ENCODE assay signal across 10 cellular contexts in the genomic region with DNA sequence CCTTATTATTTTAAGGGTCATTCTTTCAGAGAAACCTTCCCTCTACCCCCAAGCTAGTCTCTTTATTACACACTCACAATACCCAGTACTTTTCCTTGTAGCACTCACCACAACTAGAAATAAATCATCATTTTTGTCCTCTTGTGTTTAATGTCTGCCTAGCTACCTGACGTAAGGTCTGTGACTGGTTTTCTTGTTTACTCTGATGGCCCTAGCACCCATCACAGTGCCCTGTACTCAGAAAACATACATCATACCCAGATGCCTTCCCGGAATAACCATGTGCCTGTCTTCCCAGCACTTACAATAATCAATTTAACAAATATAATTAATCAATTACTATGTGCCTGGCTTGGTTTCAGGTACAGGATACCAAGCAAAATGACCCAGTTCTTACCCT. TPM values are rescaled to one million over a fixed set of nuclear protein-coding genes. Genes with fewer than 3 reads are reported as not detected.
A peak's percentile ranks its signal among the peaks of the same experiment; 100 is the strongest.
DNase-seq lines count a peak whose midpoint lies in the region; ATAC-seq and TF ChIP-seq lines count a peak whose summit lies in the region.
"Had no signal": no experiment of that assay in that cellular context is flagged by ENCODE, and none has a peak within 500 bp of the region (broad histone marks: within the 10 kb centered on the region; RNA-seq: fewer than 3 reads in every experiment).

No MANE protein-coding gene starts in this region.

- H3K36me3 Mint-ChIP-seq in GM23338 (ENCODE audit: low read depth) = no peaks in the 10 kb centered on the region

- H3K4me1 Mint-ChIP-seq in GM23338 = peaks cover 45% of the 10 kb centered on the region

- H3K79me2 ChIP-seq in GM23338 (replicated peaks; ENCODE audit: insufficient read depth) = no peaks in the 10 kb centered on the region

- H3K36me3 ChIP-seq in GM23338 (ENCODE audit: insufficient read depth) = no peaks in the 10 kb centered on the region

- H3K4me3 ChIP-seq in GM23338 = no peak overlapping the region
- no peak overlapping the region for H3K4me3 ChIP-seq in epithelial cell of esophagus (ENCODE audit: low read length)

- H3K27ac Mint-ChIP-seq in GM23338 = peak overlapping the region; percentile 94; the same call in 1 of the 2 replicates

- H3K4me1 ChIP-seq in GM23338 (ENCODE audit: insufficient read depth) = peaks cover 26% of the 10 kb centered on the region

- no peak for TF ChIP-seq CTCF in GM23338 (conservative IDR thresholded peaks at IDR 0.05; ENCODE audit: low read depth in 2 of 2)
- no peak for TF ChIP-seq CTCF in epithelial cell of esophagus (IDR thresholded peaks at IDR 0.05; ENCODE audit: insufficient read depth, low read depth, low read length, missing control alignments)

- H3K9me2 ChIP-seq in GM23338 (ENCODE audit: insufficient read depth) = no peaks in the 10 kb centered on the region

- no peak overlapping the region; the same call in 2 of the 3 replicates for H3K4me3 Mint-ChIP-seq in GM23338

- H4K20me1 ChIP-seq in GM23338 (replicated peaks; ENCODE audit: insufficient read depth) = no peaks in the 10 kb centered on the region

- DNase-seq in GM23338 (ENCODE audit: low spot score) (no peak), SW480 (ENCODE audit: low spot score) (peak; percentile 81), epithelial cell of esophagus (ENCODE audit: low read depth) (peak; percentile 38), renal cortical epithelial cell (ENCODE audit: low read depth) (peak; percentile 70), Kasumi-1 (lab: John Stamatoyannopoulos, UW) (no peak), NCI-H510A treated with DMSO at 0.1 percent for 48 hours (lab: John Stamatoyannopoulos, UW) (no peak), middle frontal gyrus (ENCODE audit: extremely low spot score, low spot score) (no peak), DMS153 (lab: John Stamatoyannopoulos, UW) (no peak)
- DNase-seq: central memory CD4-positive, alpha-beta T cell; NCI-H1417 had no signal

- H3K27ac ChIP-seq in GM23338 (ENCODE audit: low read depth) = no peak overlapping the region

- H3K27me3 Mint-ChIP-seq in GM23338 (ENCODE audit: insufficient read depth, low read depth, poor library complexity) = peaks cover 8% of the 10 kb centered on the region

- H3K9me3 Mint-ChIP-seq in GM23338 = no peaks in the 10 kb centered on the region; the same call in 2 of the 3 replicates

- H3K4me2 ChIP-seq in GM23338 = peak overlapping the region; percentile 46

- H2AFZ ChIP-seq in GM23338 = peak overlapping the region; percentile 69; the same call in 1 of the 2 replicates

- no peak for ATAC-seq in GM23338

- no peaks in the 10 kb centered on the region for H3K27me3 ChIP-seq in GM23338 (ENCODE audit: insufficient read depth)

- H3F3A ChIP-seq in GM23338 (replicated peaks; ENCODE audit: low read depth) = no peaks in the 10 kb centered on the region

TF ChIP-seq in GM23338, 12 proteins besides CTCF, POLR2A, EP300 and RAD21 (continues in another document):
- TF ChIP-seq EZH2 (IDR thresholded peaks at IDR 0.05; ENCODE audit: low read depth, unreplicated experiment) = no peak
- no peak for TF ChIP-seq NANOG (IDR thresholded peaks at IDR 0.05; ENCODE audit: borderline replicate concordance)
- TF ChIP-seq POLR2AphosphoS5 (IDR thresholded peaks at IDR 0.05; ENCODE audit: low read depth) = no peak
- TF ChIP-seq, protein P1, sequence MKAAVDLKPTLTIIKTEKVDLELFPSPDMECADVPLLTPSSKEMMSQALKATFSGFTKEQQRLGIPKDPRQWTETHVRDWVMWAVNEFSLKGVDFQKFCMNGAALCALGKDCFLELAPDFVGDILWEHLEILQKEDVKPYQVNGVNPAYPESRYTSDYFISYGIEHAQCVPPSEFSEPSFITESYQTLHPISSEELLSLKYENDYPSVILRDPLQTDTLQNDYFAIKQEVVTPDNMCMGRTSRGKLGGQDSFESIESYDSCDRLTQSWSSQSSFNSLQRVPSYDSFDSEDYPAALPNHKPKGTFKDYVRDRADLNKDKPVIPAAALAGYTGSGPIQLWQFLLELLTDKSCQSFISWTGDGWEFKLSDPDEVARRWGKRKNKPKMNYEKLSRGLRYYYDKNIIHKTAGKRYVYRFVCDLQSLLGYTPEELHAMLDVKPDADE (IDR thresholded peaks at IDR 0.05) = no peak
- TF ChIP-seq, protein P2, sequence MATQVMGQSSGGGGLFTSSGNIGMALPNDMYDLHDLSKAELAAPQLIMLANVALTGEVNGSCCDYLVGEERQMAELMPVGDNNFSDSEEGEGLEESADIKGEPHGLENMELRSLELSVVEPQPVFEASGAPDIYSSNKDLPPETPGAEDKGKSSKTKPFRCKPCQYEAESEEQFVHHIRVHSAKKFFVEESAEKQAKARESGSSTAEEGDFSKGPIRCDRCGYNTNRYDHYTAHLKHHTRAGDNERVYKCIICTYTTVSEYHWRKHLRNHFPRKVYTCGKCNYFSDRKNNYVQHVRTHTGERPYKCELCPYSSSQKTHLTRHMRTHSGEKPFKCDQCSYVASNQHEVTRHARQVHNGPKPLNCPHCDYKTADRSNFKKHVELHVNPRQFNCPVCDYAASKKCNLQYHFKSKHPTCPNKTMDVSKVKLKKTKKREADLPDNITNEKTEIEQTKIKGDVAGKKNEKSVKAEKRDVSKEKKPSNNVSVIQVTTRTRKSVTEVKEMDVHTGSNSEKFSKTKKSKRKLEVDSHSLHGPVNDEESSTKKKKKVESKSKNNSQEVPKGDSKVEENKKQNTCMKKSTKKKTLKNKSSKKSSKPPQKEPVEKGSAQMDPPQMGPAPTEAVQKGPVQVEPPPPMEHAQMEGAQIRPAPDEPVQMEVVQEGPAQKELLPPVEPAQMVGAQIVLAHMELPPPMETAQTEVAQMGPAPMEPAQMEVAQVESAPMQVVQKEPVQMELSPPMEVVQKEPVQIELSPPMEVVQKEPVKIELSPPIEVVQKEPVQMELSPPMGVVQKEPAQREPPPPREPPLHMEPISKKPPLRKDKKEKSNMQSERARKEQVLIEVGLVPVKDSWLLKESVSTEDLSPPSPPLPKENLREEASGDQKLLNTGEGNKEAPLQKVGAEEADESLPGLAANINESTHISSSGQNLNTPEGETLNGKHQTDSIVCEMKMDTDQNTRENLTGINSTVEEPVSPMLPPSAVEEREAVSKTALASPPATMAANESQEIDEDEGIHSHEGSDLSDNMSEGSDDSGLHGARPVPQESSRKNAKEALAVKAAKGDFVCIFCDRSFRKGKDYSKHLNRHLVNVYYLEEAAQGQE (IDR thresholded peaks at IDR 0.05; ENCODE audit: unreplicated experiment) = no peak
- TF ChIP-seq STAT1 (IDR thresholded peaks at IDR 0.05; ENCODE audit: unreplicated experiment) = no peak
- no peak for TF ChIP-seq JUNB (IDR thresholded peaks at IDR 0.05; ENCODE audit: unreplicated experiment)

RNA-seq across cellular contexts. Expression of a gene that starts 25.8 kb away (rescaled TPM):
- 14.1 and 19.9 TPM in 2 replicates for total RNA-seq in GM23338 (2014; rRNA removed; shearing (Covaris generic))
- polyA plus RNA-seq in GM23338 (2016; fragmentation: Nextera tagmentation; extraction: Ambion mirVana) = 21.2 and 23.3 TPM in 2 replicates
- 56.6 and 249 TPM in 2 replicates for total RNA-seq in renal cortical epithelial cell

RNA-seq across cellular contexts. Expression of a gene that starts 27.7 kb away (rescaled TPM):
- 70.4 and 94.5 TPM in 2 replicates for total RNA-seq in GM23338 (2014; rRNA removed; shearing (Covaris generic))
- polyA plus RNA-seq in GM23338 (2016; fragmentation: Nextera tagmentation; extraction: Ambion mirVana) = 72.2 and 75.1 TPM in 2 replicates
- 19.4 and 100 TPM in 2 replicates for total RNA-seq in renal cortical epithelial cell

RNA-seq across cellular contexts. Expression of a gene that starts 50.0 kb away (rescaled TPM):
- 1,591 and 1,704 TPM in 2 replicates for total RNA-seq in GM23338 (2014; rRNA removed; shearing (Covaris generic))
- 1,041 and 1,059 TPM in 2 replicates for polyA plus RNA-seq in GM23338 (2016; fragmentation: Nextera tagmentation; extraction: Ambion mirVana)
- total RNA-seq in renal cortical epithelial cell = 312 and 597 TPM in 2 replicates

RNA-seq across cellular contexts. Expression of a gene that starts 53.1 kb away (rescaled TPM):
- total RNA-seq in GM23338 (2014; rRNA removed; shearing (Covaris generic)) = 28.9 and 32.7 TPM in 2 replicates
- 17.2 and 19.7 TPM in 2 replicates for polyA plus RNA-seq in GM23338 (2016; fragmentation: Nextera tagmentation; extraction: Ambion mirVana)
- 6.4 and 10.2 TPM in 2 replicates for total RNA-seq in renal cortical epithelial cell

Comparison
In these comparisons a context has a peak if more than half of its experiments do, and no peak if none do; other contexts are left out.
1. DNase-seq: peak in SW480 (single experiment), epithelial cell of esophagus (single experiment) and renal cortical epithelial cell (single experiment); none in GM23338 (single experiment), Kasumi-1 (0 of 2), NCI-H510A treated with DMSO at 0.1 percent for 48 hours (single experiment), middle frontal gyrus (single experiment) and DMS153 (single experiment).